Comparison of ENCODE assay signal across 8 cellular contexts in the genomic region with DNA sequence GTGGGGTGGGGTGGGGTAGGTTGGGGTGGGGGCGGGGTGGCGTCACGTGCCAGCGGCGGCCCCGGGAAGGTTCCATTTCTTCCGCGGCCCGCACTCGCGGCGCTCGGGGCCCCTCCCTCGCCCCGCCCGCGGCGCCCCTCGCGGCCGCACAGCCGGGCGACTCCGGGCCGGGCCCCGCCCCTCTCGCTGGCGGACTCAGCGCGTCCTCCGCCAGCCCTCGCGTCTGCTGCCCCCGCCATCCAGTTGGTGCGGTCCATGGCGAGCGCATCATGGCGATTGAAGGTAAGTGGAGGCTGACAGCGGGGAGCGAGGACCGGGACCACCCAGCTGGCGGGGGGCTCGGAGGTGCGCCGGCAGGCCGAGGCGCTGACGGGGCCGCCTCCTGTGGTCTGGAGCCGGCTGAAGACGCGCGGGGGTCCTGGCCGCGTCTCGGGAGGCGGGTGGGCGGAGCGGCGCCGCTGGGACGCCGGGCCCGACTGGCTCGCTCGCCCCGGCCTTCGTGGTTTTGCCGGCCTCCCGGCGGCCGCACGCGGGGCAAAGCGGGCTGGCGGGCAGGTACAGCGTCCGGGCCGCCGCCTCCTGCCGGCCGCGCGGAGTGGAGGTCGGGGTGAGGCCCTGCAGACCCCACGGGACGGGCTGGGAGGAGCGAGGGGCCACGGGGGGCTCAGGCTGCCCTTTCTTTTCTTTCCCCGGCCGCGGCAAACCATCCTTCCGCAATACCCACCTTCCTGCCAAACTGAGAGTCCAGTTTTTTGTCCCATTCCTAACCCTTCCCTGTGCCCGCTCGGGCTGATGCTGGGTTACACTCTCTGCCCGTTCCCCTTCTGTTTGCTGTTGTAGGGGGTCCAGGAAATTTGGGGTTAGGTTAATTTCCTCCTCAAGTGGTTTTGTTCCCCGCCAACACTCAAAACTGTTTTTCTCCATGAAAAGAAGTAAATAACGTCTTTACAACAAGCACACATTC. TPM values are rescaled to one million over a fixed set of nuclear protein-coding genes. Genes with fewer than 3 reads are reported as not detected.
A peak's percentile ranks its signal among the peaks of the same experiment; 100 is the strongest.
DNase-seq lines count a peak whose midpoint lies in the region; ATAC-seq and TF ChIP-seq lines count a peak whose summit lies in the region.

A gene (plus strand): TSS at position 222 of the 964 bp plus-strand sequence. CDS start 48 bp downstream, at position 270.

- ATAC-seq in activated CD4-positive, alpha-beta T cell treated with anti-CD3 and anti-CD28 coated beads for 36 hours, result peak; percentile 49
- ATAC-seq in activated naive CD8-positive, alpha-beta T cell treated with anti-CD3 and anti-CD28 coated beads, Interleukin-2, amount 10 ng/mL, durations not matched to agents 7 days and 5 days (ENCODE audit: low read depth), result peak; percentile 22
- no peak for ATAC-seq in HG03520 (IDR thresholded peaks at IDR 0.05; ENCODE audit: unreplicated experiment)

- H3K4me3 ChIP-seq in iPS-15b (ENCODE audit: low read depth, low read length), result peak within 1 kb of the TSS; percentile 88
- H3K4me3 ChIP-seq in stomach, result peak within 1 kb of the TSS; percentile 26 to 41 (median 30)
- no peak within 1 kb of the TSS for H3K4me3 ChIP-seq in OCI-LY7 (ENCODE audit: low read depth, low read length, poor library complexity, severe bottlenecking)

- peaks cover 11% of the 10 kb centered on the region for H3K4me1 Mint-ChIP-seq in activated CD4-positive, alpha-beta T cell treated with anti-CD3 and anti-CD28 coated beads for 36 hours
- peaks cover 4% of the 10 kb centered on the region for H3K4me1 Mint-ChIP-seq in activated naive CD8-positive, alpha-beta T cell treated with anti-CD3 and anti-CD28 coated beads, Interleukin-2, amount 10 ng/mL, durations not matched to agents 7 days and 5 days

- H3K4me1 ChIP-seq in iPS-15b (ENCODE audit: control insufficient read depth, insufficient read depth, low read length) (peaks cover 12% of the 10 kb centered on the region), stomach (peaks cover 4 to 14% (median 10%) of the 10 kb centered on the region in 4 donors), OCI-LY7 (ENCODE audit: insufficient read depth, low read length, poor library complexity, severe bottlenecking) (no peaks in the 10 kb centered on the region)

- no peaks in the 10 kb centered on the region for H3K9me2 ChIP-seq in OCI-LY7 (ENCODE audit: insufficient read depth, low read length)

- H3K27ac ChIP-seq in stomach (no peak within 1 kb of the TSS), OCI-LY7 (ENCODE audit: low read depth, low read length, poor library complexity, severe bottlenecking) (no peak within 1 kb of the TSS)

- no peak for TF ChIP-seq EP300 in stomach (IDR thresholded peaks at IDR 0.05)

- H3K27ac Mint-ChIP-seq in activated CD4-positive, alpha-beta T cell treated with anti-CD3 and anti-CD28 coated beads for 36 hours, result no peak within 1 kb of the TSS
- H3K27ac Mint-ChIP-seq in activated naive CD8-positive, alpha-beta T cell treated with anti-CD3 and anti-CD28 coated beads, Interleukin-2, amount 10 ng/mL, durations not matched to agents 7 days and 5 days, result no peak within 1 kb of the TSS

- TF ChIP-seq CTCF in stomach (IDR thresholded peaks at IDR 0.05), result no peak
- no peak for TF ChIP-seq CTCF in OCI-LY7 (conservative IDR thresholded peaks at IDR 0.05; ENCODE audit: low read length)

- peaks cover 17% of the 10 kb centered on the region for H3K27me3 ChIP-seq in iPS-15b (ENCODE audit: control insufficient read depth, insufficient read depth, low read length)
- H3K27me3 ChIP-seq in stomach, result peaks cover 3 to 63% (median 38%) of the 10 kb centered on the region in 3 donors

- peaks cover 3% of the 10 kb centered on the region for H3K36me3 Mint-ChIP-seq in activated CD4-positive, alpha-beta T cell treated with anti-CD3 and anti-CD28 coated beads for 36 hours (ENCODE audit: low read depth)
- H3K36me3 Mint-ChIP-seq in activated naive CD8-positive, alpha-beta T cell treated with anti-CD3 and anti-CD28 coated beads, Interleukin-2, amount 10 ng/mL, durations not matched to agents 7 days and 5 days, result no peaks in the 10 kb centered on the region

- 3 to 8% (median 5%) methylated on average over 25 to 98 of the region's 98 CpGs for WGBS in stomach, 5 donors

- intact Hi-C loops in activated CD4-positive, alpha-beta T cell treated with anti-CD3 and anti-CD28 coated beads for 36 hours (cut with DNase I, micrococcal nuclease), result loop anchor here (2.0 to 5.0 kb wide), 2 partner anchors 76 to 77 kb away; no protein-coding TSS in a partner anchor
- intact Hi-C loops in stomach (cut with DNase I; ENCODE audit: low total_unique reads) (no loop called here), OCI-LY7 (cut with micrococcal nuclease; ENCODE audit: unreplicated experiment) (no loop called here)

- H3K79me2 ChIP-seq in OCI-LY7 (ENCODE audit: insufficient read depth, low read depth, low read length), result no peaks in the 10 kb centered on the region

- H3K36me3 ChIP-seq in iPS-15b (ENCODE audit: control insufficient read depth, insufficient read depth, low read length), result no peaks in the 10 kb centered on the region
- no peaks in the 10 kb centered on the region for H3K36me3 ChIP-seq in stomach
- no peaks in the 10 kb centered on the region for H3K36me3 ChIP-seq in OCI-LY7 (ENCODE audit: insufficient read depth, low read length)

- H2AFZ ChIP-seq in OCI-LY7 (ENCODE audit: low read length), result no peak within 1 kb of the TSS

- no TSS peak for BruUV-seq in OCI-LY7 (replicated peaks; lab: Mats Ljungman, UMichigan)

- H3K4me3 Mint-ChIP-seq in activated CD4-positive, alpha-beta T cell treated with anti-CD3 and anti-CD28 coated beads for 36 hours, result peak within 1 kb of the TSS; percentile 48
- H3K4me3 Mint-ChIP-seq in activated naive CD8-positive, alpha-beta T cell treated with anti-CD3 and anti-CD28 coated beads, Interleukin-2, amount 10 ng/mL, durations not matched to agents 7 days and 5 days, result peak within 1 kb of the TSS; percentile 70

- H3K9ac ChIP-seq in iPS-15b (ENCODE audit: low read depth, low read length), result peak within 1 kb of the TSS; percentile 75

- no peaks in the 10 kb centered on the region for H4K20me1 ChIP-seq in OCI-LY7 (ENCODE audit: insufficient read depth, low read length)

- H3K27me3 Mint-ChIP-seq in activated CD4-positive, alpha-beta T cell treated with anti-CD3 and anti-CD28 coated beads for 36 hours, result peaks cover 57% of the 10 kb centered on the region
- peaks cover 33% of the 10 kb centered on the region for H3K27me3 Mint-ChIP-seq in activated naive CD8-positive, alpha-beta T cell treated with anti-CD3 and anti-CD28 coated beads, Interleukin-2, amount 10 ng/mL, durations not matched to agents 7 days and 5 days

- no peaks in the 10 kb centered on the region for H3K9me3 Mint-ChIP-seq in activated CD4-positive, alpha-beta T cell treated with anti-CD3 and anti-CD28 coated beads for 36 hours (ENCODE audit: low read depth)
- H3K9me3 Mint-ChIP-seq in activated naive CD8-positive, alpha-beta T cell treated with anti-CD3 and anti-CD28 coated beads, Interleukin-2, amount 10 ng/mL, durations not matched to agents 7 days and 5 days, result no peaks in the 10 kb centered on the region

- DNase-seq in activated CD4-positive, alpha-beta T cell treated with anti-CD3 and anti-CD28 coated beads for 36 hours, result peak; percentile 18
- no peak for DNase-seq in activated CD4-positive, alpha-beta T cell treated with anti-CD3 and anti-CD28 coated beads for 4 hours
- DNase-seq in NCI-H1436 treated with DMSO at 0.1 percent for 48 hours (lab: John Stamatoyannopoulos, UW) (peak; percentile 47), stomach (no peak), OCI-LY7 (ENCODE audit: low spot score) (no peak)
- DNase-seq in activated naive CD8-positive, alpha-beta T cell treated with anti-CD3 and anti-CD28 coated beads, Interleukin-2, amount 10 ng/mL, durations not matched to agents 7 days and 5 days, result no peak

- H3K4me2 ChIP-seq in OCI-LY7 (ENCODE audit: low read length), result no peak within 1 kb of the TSS

- no peak for TF ChIP-seq POLR2A in stomach (IDR thresholded peaks at IDR 0.05)

- CTCF ChIA-PET in activated CD4-positive, alpha-beta T cell treated with anti-CD3 and anti-CD28 coated beads for 36 hours (lab: Charles Lee), result interaction anchor here (0.7 kb wide), 1 partner anchor 43 kb away, joined by 3 read pairs; no protein-coding TSS in a partner anchor
- CTCF ChIA-PET in OCI-LY7 (lab: Charles Lee; ENCODE audit: unreplicated experiment), result no interaction called here

- POLR2A ChIA-PET in activated CD4-positive, alpha-beta T cell treated with anti-CD3 and anti-CD28 coated beads for 36 hours (lab: Charles Lee), result no interaction called here
- POLR2A ChIA-PET in activated naive CD8-positive, alpha-beta T cell treated with anti-CD3 and anti-CD28 coated beads, Interleukin-2, amount 10 ng/mL, durations not matched to agents 7 days and 5 days (lab: Charles Lee), result no interaction called here
- POLR2A ChIA-PET in OCI-LY7 (lab: Charles Lee), result no interaction called here

- H3K9me3 ChIP-seq in iPS-15b (ENCODE audit: control insufficient read depth, insufficient read depth, low read length), result no peaks in the 10 kb centered on the region
- H3K9me3 ChIP-seq in stomach, result peaks cover 0 to 14% (median 0%) of the 10 kb centered on the region in 4 donors
- no peaks in the 10 kb centered on the region for H3K9me3 ChIP-seq in OCI-LY7 (ENCODE audit: low read length)

RNA-seq across cellular contexts. Expression of the gene that starts here (rescaled TPM):
- total RNA-seq in activated CD4-positive, alpha-beta T cell treated with anti-CD3 and anti-CD28 coated beads for 36 hours, result not detected
- total RNA-seq in activated naive CD8-positive, alpha-beta T cell treated with anti-CD3 and anti-CD28 coated beads, Interleukin-2, amount 10 ng/mL, durations not matched to agents 7 days and 5 days, result not detected
- total RNA-seq in stomach (1 to 10 TPM in 1 of 5 donors, under 1 TPM in 1, not detected in 3; 0.14 to 1.1 TPM), OCI-LY7 (2022) (not detected in 2 replicates)
- polyA plus RNA-seq in stomach, result under 1 TPM in 2 of 3 donors, not detected in 1; 0.03 to 0.06 TPM
- total RNA-seq in OCI-LY7 (2014; rRNA removed; shearing (Covaris generic)), result not detected in 2 replicates

Comparison
In these comparisons a context has a peak if more than half of its experiments do, and no peak if none do; other contexts are left out.
1. Peak in DNase-seq and ATAC-seq in activated CD4-positive, alpha-beta T cell treated with anti-CD3 and anti-CD28 coated beads for 36 hours; RNA of the gene not detected or under 1 TPM.
2. Peak in ATAC-seq in activated naive CD8-positive, alpha-beta T cell treated with anti-CD3 and anti-CD28 coated beads, Interleukin-2, amount 10 ng/mL, durations not matched to agents 7 days and 5 days; RNA of the gene not detected or under 1 TPM.
3. intact Hi-C loops: an anchor here in activated CD4-positive, alpha-beta T cell treated with anti-CD3 and anti-CD28 coated beads for 36 hours (2.0 to 5.0 kb wide); none called in stomach and OCI-LY7.